ENCODE assay signal across 17 cellular contexts in the genomic region with DNA sequence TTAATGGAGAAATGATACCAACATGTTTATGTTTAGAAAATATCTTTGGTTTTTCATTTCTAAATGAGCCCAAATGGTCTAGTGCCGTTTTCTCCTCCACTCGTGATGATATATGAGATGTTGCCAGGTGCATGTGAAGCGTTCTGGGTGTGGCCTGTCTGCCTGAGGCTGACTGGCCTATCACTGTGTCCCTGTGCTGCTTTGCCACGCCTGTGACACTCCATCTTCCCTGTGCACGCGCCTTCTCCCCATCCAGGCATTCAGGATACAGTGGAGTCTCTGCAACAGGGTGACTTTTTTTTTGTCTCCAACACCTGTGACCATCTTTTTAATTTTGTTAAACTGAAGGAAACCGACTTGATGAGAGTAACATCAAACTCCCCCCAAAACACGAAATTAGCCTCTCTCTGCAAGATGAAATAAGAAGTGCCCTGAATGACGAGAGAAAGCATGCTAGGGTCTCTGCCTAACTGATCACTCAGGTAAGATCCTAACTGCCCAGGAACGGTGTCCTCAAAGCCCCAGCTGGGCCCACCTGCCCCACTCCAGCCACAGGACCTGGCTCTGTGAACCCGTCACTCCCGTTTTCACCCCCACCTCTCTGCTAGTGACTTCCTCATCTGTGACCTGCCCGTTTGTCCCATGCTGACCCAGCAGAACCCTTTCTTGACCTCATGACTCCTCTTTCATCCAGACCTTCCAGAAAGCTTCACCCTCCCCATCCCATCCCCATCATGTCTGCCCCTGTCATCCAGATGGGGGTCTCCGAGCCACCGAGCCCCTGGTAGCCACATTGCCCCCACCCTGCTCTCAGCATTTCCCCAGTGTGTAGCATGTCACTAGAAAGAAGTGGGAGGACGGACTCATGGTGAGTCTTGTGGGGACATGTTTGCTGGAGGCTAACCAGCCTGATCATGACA. TPM values are rescaled to one million over a fixed set of nuclear protein-coding genes. Genes with fewer than 3 reads are reported as not detected.
DNase-seq lines count a peak whose midpoint lies in the region; ATAC-seq and TF ChIP-seq lines count a peak whose summit lies in the region.
"Had no signal": no experiment of that assay in that cellular context is flagged by ENCODE, and none has a peak within 500 bp of the region (broad histone marks: within the 10 kb centered on the region; RNA-seq: fewer than 3 reads in every experiment).

No MANE protein-coding gene starts in this region.

- no peaks in the 10 kb centered on the region for H3K9me3 Mint-ChIP-seq in nephron progenitor cell
- H3K9me3 Mint-ChIP-seq: activated T-cell treated with anti-CD3 and anti-CD28 coated beads, Interleukin-2, amount 50 U/mL, for 4 hours; HFFc6 had no signal

- TF ChIP-seq CTCF in WERI-Rb-1 (IDR thresholded peaks at IDR 0.05; ENCODE audit: low read depth, low read length) (no peak), nephron progenitor cell (IDR thresholded peaks at IDR 0.05) (no peak)

- ATAC-seq in GM18858 (IDR thresholded peaks at IDR 0.05; ENCODE audit: unreplicated experiment) (no peak), GM19463 (IDR thresholded peaks at IDR 0.05; ENCODE audit: unreplicated experiment) (no peak)
- ATAC-seq: activated CD4-positive, alpha-beta T cell treated with anti-CD3 and anti-CD28 coated beads for 36 hours; activated T-cell treated with anti-CD3 and anti-CD28 coated beads, Interleukin-2, amount 50 U/mL, for 4 hours; mucosa of descending colon; T-helper 17 cell had no signal

- in situ Hi-C loops in G401 (cut with HindIII; ENCODE audit: low sequenced_read_pairs) = loop anchor here (10.0 kb wide), 1 partner anchor 47 kb away; no protein-coding TSS in a partner anchor

- H3K27me3 Mint-ChIP-seq in nephron progenitor cell (ENCODE audit: low read depth, poor library complexity) = peaks cover 4% of the 10 kb centered on the region
- H3K27me3 Mint-ChIP-seq: activated CD4-positive, alpha-beta T cell treated with anti-CD3 and anti-CD28 coated beads for 36 hours; B cell; T-helper 17 cell had no signal

- DNase-seq in G401 (ENCODE audit: low spot score) = peak; percentile 76
- DNase-seq in NCI-H187 (lab: John Stamatoyannopoulos, UW) = peak; percentile 93 to 94
- peak; percentile 7 for DNase-seq in WERI-Rb-1
- no peak for DNase-seq in nephron progenitor cell
- DNase-seq in Ammon's horn (ENCODE audit: low spot score) = no peak
- DNase-seq in SIG-M5 (lab: John Stamatoyannopoulos, UW) = no peak
- DNase-seq: activated CD4-positive, alpha-beta T cell treated with anti-CD3 and anti-CD28 coated beads for 36 hours; activated T-cell treated with anti-CD3 and anti-CD28 coated beads, Interleukin-2, amount 50 U/mL, for 4 hours; erythroblast; glutamatergic neuron; HFFc6; mucosa of descending colon; NCI-H446 treated with DMSO at 0.1 percent for 48 hours; T-helper 17 cell had no signal

- H3K36me3 Mint-ChIP-seq in nephron progenitor cell (ENCODE audit: low read depth) = peaks cover 34% of the 10 kb centered on the region

- peaks cover 78% of the 10 kb centered on the region for H3K4me1 Mint-ChIP-seq in nephron progenitor cell
- H3K4me1 Mint-ChIP-seq: activated CD4-positive, alpha-beta T cell treated with anti-CD3 and anti-CD28 coated beads for 36 hours; T-helper 17 cell had no signal

- H3K27ac Mint-ChIP-seq in nephron progenitor cell = no peak overlapping the region
- H3K27ac Mint-ChIP-seq: activated CD4-positive, alpha-beta T cell treated with anti-CD3 and anti-CD28 coated beads for 36 hours; B cell; HFFc6 had no signal

- H3K4me3 Mint-ChIP-seq in nephron progenitor cell = peak overlapping the region; percentile 48
- H3K4me3 Mint-ChIP-seq: activated CD4-positive, alpha-beta T cell treated with anti-CD3 and anti-CD28 coated beads for 36 hours; activated T-cell treated with anti-CD3 and anti-CD28 coated beads, Interleukin-2, amount 50 U/mL, for 4 hours; B cell; HFFc6; T-helper 17 cell had no signal

- H3K4me3 ChIP-seq in WERI-Rb-1 (ENCODE audit: low read depth, low read length) = no peak overlapping the region
- H3K4me3 ChIP-seq: mucosa of descending colon had no signal

- peaks cover 57% of the 10 kb centered on the region for H3K36me3 ChIP-seq in WERI-Rb-1

- H3K27me3 ChIP-seq in WERI-Rb-1 (ENCODE audit: insufficient read depth, low read depth, severe bottlenecking) = no peaks in the 10 kb centered on the region

- H3K9me3 ChIP-seq in WERI-Rb-1 (ENCODE audit: severe bottlenecking) = no peaks in the 10 kb centered on the region
- H3K9me3 ChIP-seq: mucosa of descending colon had no signal

- H3K27ac ChIP-seq in WERI-Rb-1 = no peak overlapping the region

RNA-seq across cellular contexts. Expression of gene TFDP1, which starts 33.2 kb away (rescaled TPM):
- total RNA-seq in G401 (2014; rRNA removed; shearing (Covaris generic)) = 23.0 and 39.4 TPM in 2 replicates

Comparison
In these comparisons a context has a peak if more than half of its experiments do, and no peak if none do; other contexts are left out.
1. DNase-seq: peak in G401 (single experiment), NCI-H187 (2 of 2) and WERI-Rb-1 (single experiment); none in nephron progenitor cell (single experiment), Ammon's horn (single experiment) and SIG-M5 (single experiment).